In the genomic region with DNA sequence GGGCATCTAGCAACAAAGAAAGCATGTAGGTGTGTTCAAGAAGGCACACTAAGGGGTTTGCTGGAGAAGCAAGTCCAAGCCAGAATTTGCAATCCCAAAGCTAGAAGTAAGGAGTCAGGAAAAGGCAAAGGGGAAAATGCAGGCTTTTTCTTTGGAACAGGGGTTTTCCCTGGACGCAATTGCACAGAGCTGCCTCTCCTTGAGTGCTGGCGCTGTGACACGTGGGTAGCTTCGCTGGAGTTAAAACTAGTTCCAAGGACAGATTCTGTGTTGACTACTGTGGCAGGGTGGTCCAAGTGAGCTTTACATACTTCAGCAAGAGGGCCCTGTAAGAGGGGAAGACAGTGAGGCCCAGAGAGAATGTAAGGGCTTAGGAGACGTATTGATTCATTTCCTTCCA, we compare ENCODE assay signal across 14 cellular contexts.
DNase-seq lines count a peak whose midpoint lies in the region; ATAC-seq and TF ChIP-seq lines count a peak whose summit lies in the region.
"Had no signal": no experiment of that assay in that cellular context is flagged by ENCODE, and none has a peak within 500 bp of the region (broad histone marks: within the 10 kb centered on the region; RNA-seq: fewer than 3 reads in every experiment).

No MANE protein-coding gene starts in this region.

- H3K9me2 ChIP-seq in SK-N-SH, result no peaks in the 10 kb centered on the region
- H3K9me2 ChIP-seq in Karpas-422 (replicated peaks; ENCODE audit: insufficient read depth, low read length), result no peaks in the 10 kb centered on the region

- no peak for TF ChIP-seq RAD21 in SK-N-SH (IDR thresholded peaks at IDR 0.05; ENCODE audit: low read length)

- no peaks in the 10 kb centered on the region for H4K20me1 ChIP-seq in SK-N-SH (ENCODE audit: insufficient read depth)
- no peaks in the 10 kb centered on the region for H4K20me1 ChIP-seq in Karpas-422 (ENCODE audit: insufficient read depth, low read depth, low read length)

- H3K36me3 Mint-ChIP-seq in MCF 10A (ENCODE audit: insufficient read depth, unreplicated experiment), result no peaks in the 10 kb centered on the region

- 10% methylated on average over 5 of the region's 5 CpGs for WGBS in SK-N-SH (ENCODE audit: low lambda C conversion rate)

- H3K27ac ChIP-seq in breast epithelium, result no peak overlapping the region
- no peak overlapping the region for H3K27ac ChIP-seq in SK-N-SH (ENCODE audit: low read depth in 2 of 2, low read length in 1 of 2)
- no peak overlapping the region for H3K27ac ChIP-seq in Karpas-422 (ENCODE audit: low read length)
- H3K27ac ChIP-seq in uterus, result no peak overlapping the region
- H3K27ac ChIP-seq: ascending aorta, left lung, prostate gland, tibial artery had no signal

- no peak for ATAC-seq in GM21390 (IDR thresholded peaks at IDR 0.05; ENCODE audit: unreplicated experiment)
- ATAC-seq: left lung had no signal

- H3K9me3 Mint-ChIP-seq in MCF 10A (ENCODE audit: unreplicated experiment), result no peaks in the 10 kb centered on the region

- no peak overlapping the region for H3K4me3 Mint-ChIP-seq in MCF 10A (ENCODE audit: unreplicated experiment)

- H3K4me1 Mint-ChIP-seq in MCF 10A (ENCODE audit: insufficient read depth, unreplicated experiment), result no peaks in the 10 kb centered on the region

- no peaks in the 10 kb centered on the region for H3K4me1 ChIP-seq in breast epithelium
- H3K4me1 ChIP-seq in SK-N-SH (ENCODE audit: control insufficient read depth in 1 of 2, insufficient read depth in 2 of 2, low read depth in 1 of 2, low read length in 1 of 2), result no peaks in the 10 kb centered on the region
- no peaks in the 10 kb centered on the region for H3K4me1 ChIP-seq in Karpas-422 (ENCODE audit: low read length)
- no peaks in the 10 kb centered on the region for H3K4me1 ChIP-seq in uterus
- H3K4me1 ChIP-seq: ascending aorta, left lung, prostate gland, tibial artery had no signal

- H3K27me3 ChIP-seq in breast epithelium (no peaks in the 10 kb centered on the region), SK-N-SH (ENCODE audit: insufficient read depth) (no peaks in the 10 kb centered on the region), kidney epithelial cell (ENCODE audit: control insufficient read depth, insufficient read depth, low read length) (no peaks in the 10 kb centered on the region), Karpas-422 (ENCODE audit: low read length) (no peaks in the 10 kb centered on the region), uterus (no peaks in the 10 kb centered on the region)
- H3K27me3 ChIP-seq: ascending aorta had no signal

- H3K4me3 ChIP-seq in breast epithelium (no peak overlapping the region), SK-N-SH (ENCODE audit: low read depth in 2 of 2, low read length in 1 of 2) (no peak overlapping the region), kidney epithelial cell (ENCODE audit: low read depth, low read length) (no peak overlapping the region), Karpas-422 (ENCODE audit: low read length) (no peak overlapping the region), uterus (no peak overlapping the region)
- H3K4me3 ChIP-seq: ascending aorta, left lung, prostate gland, tibial artery had no signal

- H3K79me2 ChIP-seq in SK-N-SH (ENCODE audit: insufficient read depth) (no peaks in the 10 kb centered on the region), Karpas-422 (ENCODE audit: low read length) (no peaks in the 10 kb centered on the region)

- H3F3A ChIP-seq in SK-N-SH (replicated peaks; ENCODE audit: insufficient read depth), result no peaks in the 10 kb centered on the region

- CTCF ChIA-PET in MCF 10A (lab: Yijun Ruan, JAX) (no interaction called here), SK-N-SH (lab: Yijun Ruan, JAX) (interaction anchor here (0.9 to 1.6 kb wide), 5 partner anchors 13 to 151 kb away, joined by 3 to 6 read pairs (median 3); no protein-coding TSS in a partner anchor)

- BruUV-seq in MCF 10A (replicated peaks; lab: Mats Ljungman, UMichigan), result no TSS peak

- no peaks in the 10 kb centered on the region for H3K36me3 ChIP-seq in breast epithelium
- H3K36me3 ChIP-seq in SK-N-SH (replicated peaks in 1 of 2; ENCODE audit: control insufficient read depth in 1 of 2, insufficient read depth in 2 of 2, low read length in 1 of 2), result no peaks in the 10 kb centered on the region
- H3K36me3 ChIP-seq in kidney epithelial cell (ENCODE audit: control insufficient read depth, insufficient read depth, low read length), result no peaks in the 10 kb centered on the region
- no peaks in the 10 kb centered on the region for H3K36me3 ChIP-seq in Karpas-422 (ENCODE audit: insufficient read depth, low read length)
- no peaks in the 10 kb centered on the region for H3K36me3 ChIP-seq in uterus
- H3K36me3 ChIP-seq: ascending aorta, left lung, prostate gland, tibial artery had no signal

- DNase-seq in MCF 10A (ENCODE audit: unreplicated experiment) (peak; percentile 8), breast epithelium (ENCODE audit: low spot score in 2 of 2) (no peak), SK-N-SH (peak; percentile 4), kidney epithelial cell (ENCODE audit: low read depth) (no peak), Karpas-422 (no peak), NCI-H510A (lab: John Stamatoyannopoulos, UW) (no peak), uterus (no peak)
- DNase-seq: erythroblast, T-helper 1 cell, tibial artery had no signal

- H3K9me3 ChIP-seq in breast epithelium (no peaks in the 10 kb centered on the region), SK-N-SH (no peaks in the 10 kb centered on the region), Karpas-422 (ENCODE audit: low read length) (peaks cover 6% of the 10 kb centered on the region; the same call in 1 of the 2 replicates), uterus (no peaks in the 10 kb centered on the region)
- H3K9me3 ChIP-seq: ascending aorta, left lung, prostate gland had no signal

- TF ChIP-seq POLR2A in breast epithelium (IDR thresholded peaks at IDR 0.05) (no peak), uterus (IDR thresholded peaks at IDR 0.05) (no peak)

- H2AFZ ChIP-seq in SK-N-SH (ENCODE audit: low read depth), result no peak overlapping the region
- H2AFZ ChIP-seq in Karpas-422 (ENCODE audit: low read length), result no peak overlapping the region

- intact Hi-C loops in MCF 10A (cut with micrococcal nuclease) (no loop called here), breast epithelium (cut with DNase I; ENCODE audit: low total_unique reads) (no loop called here), uterus (cut with DNase I; ENCODE audit: low total_unique reads) (no loop called here)

- H3K9ac ChIP-seq in SK-N-SH, result no peak overlapping the region
- no peak overlapping the region for H3K9ac ChIP-seq in Karpas-422 (ENCODE audit: low read length)

- H3K4me2 ChIP-seq in SK-N-SH (no peak overlapping the region), Karpas-422 (ENCODE audit: low read depth, low read length, poor library complexity, severe bottlenecking) (no peak overlapping the region)

- no peaks in the 10 kb centered on the region for H3K27me3 Mint-ChIP-seq in MCF 10A (ENCODE audit: insufficient read depth, unreplicated experiment)

- POLR2A ChIA-PET in MCF 10A (lab: Yijun Ruan, JAX), result interaction anchor here (0.6 kb wide), 1 partner anchor 258 kb away, joined by 3 read pairs; no protein-coding TSS in a partner anchor
- POLR2A ChIA-PET in SK-N-SH (lab: Yijun Ruan, JAX), result no interaction called here

- TF ChIP-seq EP300 in SK-N-SH (IDR thresholded peaks at IDR 0.05; ENCODE audit: borderline replicate concordance in 1 of 2, low read depth in 1 of 2, low read length in 1 of 2), result no peak

- no peak for TF ChIP-seq CTCF in MCF 10A (IDR thresholded peaks at IDR 0.05; ENCODE audit: unreplicated experiment)
- TF ChIP-seq CTCF in breast epithelium (IDR thresholded peaks at IDR 0.05), result no peak
- peak; percentile 39; the same call in 1 of the 2 replicates for TF ChIP-seq CTCF in SK-N-SH (IDR thresholded peaks at IDR 0.05)
- TF ChIP-seq CTCF in kidney epithelial cell (IDR thresholded peaks at IDR 0.05; ENCODE audit: insufficient read depth, low read length, poor library complexity, severe bottlenecking), result peak; percentile 15
- TF ChIP-seq CTCF in uterus (IDR thresholded peaks at IDR 0.05), result no peak

- no peak overlapping the region for H3K27ac Mint-ChIP-seq in MCF 10A (ENCODE audit: low read depth, unreplicated experiment)

TF ChIP-seq in SK-N-SH, 30 proteins besides CTCF, POLR2A, EP300 and RAD21 (continues in another document):
- TF ChIP-seq RCOR1 (IDR thresholded peaks at IDR 0.05; ENCODE audit: low read length), result no peak
- TF ChIP-seq FOXM1 (IDR thresholded peaks at IDR 0.05; ENCODE audit: low read depth), result no peak
- TF ChIP-seq CHD2 (IDR thresholded peaks at IDR 0.05; ENCODE audit: low read length, partially characterized antibody), result no peak
- TF ChIP-seq, protein P1, sequence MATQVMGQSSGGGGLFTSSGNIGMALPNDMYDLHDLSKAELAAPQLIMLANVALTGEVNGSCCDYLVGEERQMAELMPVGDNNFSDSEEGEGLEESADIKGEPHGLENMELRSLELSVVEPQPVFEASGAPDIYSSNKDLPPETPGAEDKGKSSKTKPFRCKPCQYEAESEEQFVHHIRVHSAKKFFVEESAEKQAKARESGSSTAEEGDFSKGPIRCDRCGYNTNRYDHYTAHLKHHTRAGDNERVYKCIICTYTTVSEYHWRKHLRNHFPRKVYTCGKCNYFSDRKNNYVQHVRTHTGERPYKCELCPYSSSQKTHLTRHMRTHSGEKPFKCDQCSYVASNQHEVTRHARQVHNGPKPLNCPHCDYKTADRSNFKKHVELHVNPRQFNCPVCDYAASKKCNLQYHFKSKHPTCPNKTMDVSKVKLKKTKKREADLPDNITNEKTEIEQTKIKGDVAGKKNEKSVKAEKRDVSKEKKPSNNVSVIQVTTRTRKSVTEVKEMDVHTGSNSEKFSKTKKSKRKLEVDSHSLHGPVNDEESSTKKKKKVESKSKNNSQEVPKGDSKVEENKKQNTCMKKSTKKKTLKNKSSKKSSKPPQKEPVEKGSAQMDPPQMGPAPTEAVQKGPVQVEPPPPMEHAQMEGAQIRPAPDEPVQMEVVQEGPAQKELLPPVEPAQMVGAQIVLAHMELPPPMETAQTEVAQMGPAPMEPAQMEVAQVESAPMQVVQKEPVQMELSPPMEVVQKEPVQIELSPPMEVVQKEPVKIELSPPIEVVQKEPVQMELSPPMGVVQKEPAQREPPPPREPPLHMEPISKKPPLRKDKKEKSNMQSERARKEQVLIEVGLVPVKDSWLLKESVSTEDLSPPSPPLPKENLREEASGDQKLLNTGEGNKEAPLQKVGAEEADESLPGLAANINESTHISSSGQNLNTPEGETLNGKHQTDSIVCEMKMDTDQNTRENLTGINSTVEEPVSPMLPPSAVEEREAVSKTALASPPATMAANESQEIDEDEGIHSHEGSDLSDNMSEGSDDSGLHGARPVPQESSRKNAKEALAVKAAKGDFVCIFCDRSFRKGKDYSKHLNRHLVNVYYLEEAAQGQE (IDR thresholded peaks at IDR 0.05; ENCODE audit: low read depth, low read length), result no peak
- TF ChIP-seq, protein P2, sequence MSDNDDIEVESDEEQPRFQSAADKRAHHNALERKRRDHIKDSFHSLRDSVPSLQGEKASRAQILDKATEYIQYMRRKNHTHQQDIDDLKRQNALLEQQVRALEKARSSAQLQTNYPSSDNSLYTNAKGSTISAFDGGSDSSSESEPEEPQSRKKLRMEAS (IDR thresholded peaks at IDR 0.05; ENCODE audit: low read depth), result no peak

Comparison
In these comparisons a context has a peak if more than half of its experiments do, and no peak if none do; other contexts are left out.
1. DNase-seq: peak in MCF 10A (single experiment) and SK-N-SH (single experiment); none in breast epithelium (0 of 2), kidney epithelial cell (single experiment), Karpas-422 (single experiment), NCI-H510A (single experiment) and uterus (0 of 2).
2. CTCF ChIP-seq: peak in SK-N-SH (single experiment) and kidney epithelial cell (single experiment); none in MCF 10A (single experiment), breast epithelium (0 of 3) and uterus (0 of 4).